32 cellular contexts compared by ENCODE assay signal in the genomic region with DNA sequence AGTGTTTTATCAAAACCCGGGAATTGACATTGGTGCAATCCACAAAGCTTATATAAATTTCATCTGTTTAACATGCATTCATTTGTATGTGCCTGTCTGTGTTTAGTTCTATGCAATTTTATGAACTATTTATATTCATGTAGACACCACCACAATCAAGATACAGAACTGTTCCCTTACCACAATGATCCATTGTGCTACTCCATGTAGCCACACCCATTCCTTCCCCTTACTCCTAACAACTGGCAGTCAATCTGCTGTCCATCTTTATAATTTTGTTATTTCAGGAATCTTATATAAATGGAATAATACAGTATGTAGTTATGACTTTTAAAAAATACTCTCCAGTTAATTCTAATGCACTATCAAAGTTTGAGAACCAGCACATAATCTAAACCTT.
"Had no signal": no experiment of that assay in that cellular context is flagged by ENCODE, and none has a peak within 500 bp of the region (broad histone marks: within the 10 kb centered on the region; RNA-seq: fewer than 3 reads in every experiment).

No MANE protein-coding gene starts in this region.

- DNase-seq: activated effector memory CD4-positive, alpha-beta T cell treated with anti-CD3 and anti-CD28 coated beads, Interleukin-2, amount 50 U/mL, for 16 hours; activated effector memory CD4-positive, alpha-beta T cell treated with Interleukin-2 at 50 U/mL for 16 hours; activated gamma-delta T cell; activated gamma-delta T cell treated with Interleukin-2 at 50 U/mL for 16 hours; activated naive CD4-positive, alpha-beta T cell; activated naive CD4-positive, alpha-beta T cell treated with anti-CD3 and anti-CD28 coated beads for 36 hours; activated naive CD4-positive, alpha-beta T cell treated with anti-CD3 and anti-CD28 coated beads, Interleukin-2, amount 10 ng/mL, durations not matched to agents 7 days and 5 days; activated naive CD4-positive, alpha-beta T cell treated with anti-CD3 and anti-CD28 coated beads, Interleukin-2, amount 50 U/mL, for 16 hours; activated naive CD4-positive, alpha-beta T cell treated with Interleukin-2 at 50 U/mL for 16 hours; activated naive CD8-positive, alpha-beta T cell treated with anti-CD3 and anti-CD28 coated beads for 36 hours; activated naive CD8-positive, alpha-beta T cell treated with anti-CD3 and anti-CD28 coated beads, Interleukin-2, amount 10 ng/mL, durations not matched to agents 7 days and 5 days; activated naive CD8-positive, alpha-beta T cell treated with anti-CD3 and anti-CD28 coated beads, Interleukin-2, amount 50 U/mL, for 24 hours; activated T-cell treated with anti-CD3 and anti-CD28 coated beads, Interleukin-2, amount 50 U/mL, for 1 hour; activated T-cell treated with anti-CD3 and anti-CD28 coated beads, Interleukin-2, amount 50 U/mL, for 24 hours; activated T-cell treated with anti-CD3 and anti-CD28 coated beads, Interleukin-2, amount 50 U/mL, for 4 hours; activated T-cell treated with anti-CD3 and anti-CD28 coated beads, Interleukin-2, amount 50 U/mL, for 48 hours; activated T-cell treated with anti-CD3 and anti-CD28 coated beads, Interleukin-2, amount 50 U/mL, for 72 hours; adrenal gland; amniotic stem cell; amygdala; anterior cingulate cortex; aorta; body of pancreas; brain microvascular endothelial cell; caudate nucleus; central memory CD4-positive, alpha-beta T cell; cerebellar nuclear complex had no signal

- H3K36me3 ChIP-seq: adrenal gland, ascending aorta, brain microvascular endothelial cell, breast epithelium, cardiac muscle cell had no signal

- H3K27ac ChIP-seq: adrenal gland, ascending aorta, body of pancreas, brain microvascular endothelial cell, breast epithelium, cardiac muscle cell had no signal

- H3K4me3 ChIP-seq: adrenal gland, ascending aorta, body of pancreas, breast epithelium, cardiac muscle cell had no signal

- H3K4me1 ChIP-seq: adrenal gland, ascending aorta, body of pancreas, breast epithelium had no signal

- H3K27me3 ChIP-seq: adrenal gland, ascending aorta, body of pancreas, brain microvascular endothelial cell, breast epithelium, cardiac muscle cell had no signal

- ATAC-seq: activated naive CD4-positive, alpha-beta T cell treated with anti-CD3 and anti-CD28 coated beads, Interleukin-2, amount 50 U/mL, for 72 hours; activated naive CD8-positive, alpha-beta T cell treated with anti-CD3 and anti-CD28 coated beads, Interleukin-2, amount 50 U/mL, for 24 hours; activated T-cell treated with anti-CD3 and anti-CD28 coated beads, Interleukin-2, amount 50 U/mL, for 4 hours; activated T-cell treated with anti-CD3 and anti-CD28 coated beads, Interleukin-2, amount 50 U/mL, for 72 hours; activated T-helper 17 cell treated with anti-CD3 and anti-CD28 coated beads, Interleukin-2, amount 50 U/mL, for 72 hours; body of pancreas had no signal

- H3K9me3 ChIP-seq: adrenal gland, ascending aorta had no signal
